ENCODE assay signal across 28 cellular contexts in the genomic region with DNA sequence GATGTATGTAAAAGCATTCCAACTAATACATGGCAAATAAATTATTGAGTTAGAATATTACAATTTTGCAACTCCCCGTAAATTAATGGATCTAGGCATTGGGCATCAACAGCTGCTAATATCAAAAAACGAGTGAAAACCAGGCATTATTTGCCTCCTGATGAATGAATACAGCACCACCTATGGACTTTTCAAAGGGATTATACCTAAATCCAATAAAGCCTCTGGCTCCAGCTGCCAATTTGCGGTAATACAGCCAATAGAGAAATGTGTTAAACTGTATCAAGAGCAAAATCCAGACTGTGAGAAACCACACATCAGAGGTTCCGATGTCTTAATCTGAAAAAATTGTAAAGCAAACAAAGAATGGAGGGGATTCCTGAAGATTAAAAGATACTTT. TPM values are rescaled to one million over a fixed set of nuclear protein-coding genes. Genes with fewer than 3 reads are reported as not detected.
DNase-seq lines count a peak whose midpoint lies in the region; ATAC-seq and TF ChIP-seq lines count a peak whose summit lies in the region.
"Had no signal": no experiment of that assay in that cellular context is flagged by ENCODE, and none has a peak within 500 bp of the region (broad histone marks: within the 10 kb centered on the region; RNA-seq: fewer than 3 reads in every experiment).

No MANE protein-coding gene starts in this region.

- no peaks in the 10 kb centered on the region for H4K20me1 ChIP-seq in HCT116 (ENCODE audit: insufficient read depth)

- no peaks in the 10 kb centered on the region for H3K27me3 Mint-ChIP-seq in endodermal cell (ENCODE audit: insufficient read depth)
- no peaks in the 10 kb centered on the region for H3K27me3 Mint-ChIP-seq in activated T-cell treated with anti-CD3 and anti-CD28 coated beads, Interleukin-2, amount 50 U/mL, for 24 hours
- no peaks in the 10 kb centered on the region for H3K27me3 Mint-ChIP-seq in mesothelial cell of epicardium (ENCODE audit: low read depth)

- H3K4me2 ChIP-seq in HCT116 (ENCODE audit: low read length): no peak overlapping the region
- H3K4me2 ChIP-seq: PC-9 had no signal

- TF ChIP-seq RAD21 in HCT116 (IDR thresholded peaks at IDR 0.05; ENCODE audit: low read depth): peak; percentile 38; the same call in 1 of the 2 replicates

- no peak overlapping the region for H3K9ac ChIP-seq in HCT116 (ENCODE audit: low read length)
- H3K9ac ChIP-seq in endodermal cell (ENCODE audit: extremely low read depth, low read length, poor library complexity, severe bottlenecking): no peak overlapping the region

- H3K27ac Mint-ChIP-seq in endodermal cell (no peak overlapping the region), mesothelial cell of epicardium (no peak overlapping the region)
- H3K27ac Mint-ChIP-seq in activated T-cell treated with anti-CD3 and anti-CD28 coated beads, Interleukin-2, amount 50 U/mL, for 24 hours: no peak overlapping the region
- H3K27ac Mint-ChIP-seq: activated CD8-positive, alpha-beta T cell treated with anti-CD3 and anti-CD28 coated beads, Interleukin-2, amount 10 ng/mL, durations not matched to agents 7 days and 5 days; stimulated activated effector memory CD8-positive, alpha-beta T cell treated with anti-CD3 and anti-CD28 coated beads, Interleukin-12 subunit alpha, Interleukin-12 subunit beta, amount 100 ng/mL, for 72 hours had no signal

- H3K4me1 ChIP-seq in HCT116 (ENCODE audit: control insufficient read depth in 1 of 2, insufficient read depth in 2 of 2, low read length in 2 of 2) (no peaks in the 10 kb centered on the region), Panc1 (ENCODE audit: control insufficient read depth, insufficient read depth, low read length) (no peaks in the 10 kb centered on the region), endodermal cell (ENCODE audit: control insufficient read depth, insufficient read depth, low read length) (no peaks in the 10 kb centered on the region)
- H3K4me1 ChIP-seq: adrenal gland, psoas muscle, vagina had no signal

- TF ChIP-seq POLR2A in HCT116 (IDR thresholded peaks at IDR 0.05; ENCODE audit: borderline replicate concordance, extremely low read depth, insufficient read depth, insufficient read length): no peak

- H3K27me3 ChIP-seq in HCT116 (ENCODE audit: insufficient read depth, low read length) (no peaks in the 10 kb centered on the region), Panc1 (ENCODE audit: control insufficient read depth, insufficient read depth, low read length) (no peaks in the 10 kb centered on the region; the same call in 1 of the 2 replicates), endodermal cell (ENCODE audit: control insufficient read depth, insufficient read depth, low read length, poor library complexity, severe bottlenecking) (no peaks in the 10 kb centered on the region)
- H3K27me3 ChIP-seq: adrenal gland, brain microvascular endothelial cell, vagina had no signal

- RAD21 ChIA-PET in HCT116 (lab: Charles Lee; ENCODE audit: low non-redundant PET in 1 of 2, low total read pairs in 2 of 2, uncharacterized antibody in 2 of 2, unreplicated experiment in 2 of 2): no interaction called here

- 74 to 81% methylated on average over 3 to 4 of the region's 4 CpGs for whole genome bisulfite sequencing in endodermal cell (ENCODE audit: insufficient coverage in 1 of 2, insufficient read length in 1 of 2), 2 experiments

- in situ Hi-C loops in Panc1 (cut with HindIII; ENCODE audit: low pct_unique_long_range_greater_than_20kb, low sequenced_read_pairs): no loop called here

- POLR2A ChIA-PET in HCT116 (lab: Charles Lee) (no interaction called here), Panc1 (lab: Charles Lee) (no interaction called here)

- BruUV-seq in HCT116 (replicated peaks; lab: Mats Ljungman, UMichigan) (no TSS peak), Panc1 (replicated peaks; lab: Mats Ljungman, UMichigan) (no TSS peak)

- no peak overlapping the region for H2AFZ ChIP-seq in HCT116 (ENCODE audit: low read depth, low read length, poor library complexity, severe bottlenecking)
- H2AFZ ChIP-seq: PC-9 had no signal

- H3K79me2 ChIP-seq in HCT116 (ENCODE audit: insufficient read depth, low read length): no peaks in the 10 kb centered on the region

- no peaks in the 10 kb centered on the region for H3K36me3 Mint-ChIP-seq in endodermal cell (ENCODE audit: low read depth)
- H3K36me3 Mint-ChIP-seq in activated T-cell treated with anti-CD3 and anti-CD28 coated beads, Interleukin-2, amount 50 U/mL, for 24 hours (ENCODE audit: low read depth): no peaks in the 10 kb centered on the region
- no peaks in the 10 kb centered on the region for H3K36me3 Mint-ChIP-seq in mesothelial cell of epicardium

- DNase-seq in CD1c-positive myeloid dendritic cell (ENCODE audit: extremely low spot score): peak; percentile 31
- DNase-seq in HCT116 (ENCODE audit: low read depth, low spot score): no peak
- DNase-seq in Panc1 (ENCODE audit: low read depth, low spot score): no peak
- no peak for DNase-seq in endodermal cell
- no peak for DNase-seq in activated T-cell treated with anti-CD3 and anti-CD28 coated beads, Interleukin-2, amount 50 U/mL, for 24 hours
- DNase-seq in mesothelial cell of epicardium (ENCODE audit: low spot score in 2 of 2, unreplicated experiment in 2 of 2): no peak
- DNase-seq: activated CD4-positive, CD25-positive, alpha-beta regulatory T cell treated with anti-CD3 and anti-CD28 coated beads, Interleukin-2, amount 50 U/mL, for 72 hours; activated CD8-positive, alpha-beta T cell treated with anti-CD3 and anti-CD28 coated beads, Interleukin-2, amount 10 ng/mL, durations not matched to agents 7 days and 5 days; adrenal gland; brain microvascular endothelial cell; DMS79; NCI-H1417; NCI-H2107; NCI-H526; PC-9; psoas muscle; small intestine; stimulated activated CD4-positive, alpha-beta T cell treated with anti-CD3 and anti-CD28 coated beads, Interleukin-2, amount 100 ng/mL, for 24 hours; T1000 had no signal

- H3K4me3 ChIP-seq in HCT116 (replicated peaks in 1 of 2; ENCODE audit: low read depth in 1 of 2, low read length in 2 of 2) (no peak overlapping the region), Panc1 (ENCODE audit: low read depth in 2 of 2, low read length in 2 of 2) (no peak overlapping the region), endodermal cell (ENCODE audit: low read length) (no peak overlapping the region)
- H3K4me3 ChIP-seq: adrenal gland, coronary artery, GM12878, PC-9, psoas muscle, vagina had no signal

- no peaks in the 10 kb centered on the region for H3K4me1 Mint-ChIP-seq in endodermal cell
- no peaks in the 10 kb centered on the region for H3K4me1 Mint-ChIP-seq in activated T-cell treated with anti-CD3 and anti-CD28 coated beads, Interleukin-2, amount 50 U/mL, for 24 hours (ENCODE audit: low read depth)
- H3K4me1 Mint-ChIP-seq in mesothelial cell of epicardium: no peaks in the 10 kb centered on the region
- H3K4me1 Mint-ChIP-seq: stimulated activated effector memory CD8-positive, alpha-beta T cell treated with anti-CD3 and anti-CD28 coated beads, Interleukin-12 subunit alpha, Interleukin-12 subunit beta, amount 100 ng/mL, for 72 hours had no signal

- H3K36me3 ChIP-seq in HCT116 (ENCODE audit: control insufficient read depth in 1 of 2, insufficient read depth in 2 of 2, low read length in 2 of 2): no peaks in the 10 kb centered on the region
- H3K36me3 ChIP-seq in Panc1 (ENCODE audit: control insufficient read depth, insufficient read depth, low read length): no peaks in the 10 kb centered on the region
- H3K36me3 ChIP-seq in endodermal cell (ENCODE audit: control insufficient read depth, insufficient read depth, low read length): no peaks in the 10 kb centered on the region
- H3K36me3 ChIP-seq: adrenal gland, brain microvascular endothelial cell, vagina had no signal

- H3K9me3 ChIP-seq in HCT116 (ENCODE audit: control insufficient read depth in 1 of 2, insufficient read depth in 1 of 2, low read depth in 1 of 2, low read length in 2 of 2): no peaks in the 10 kb centered on the region
- no peaks in the 10 kb centered on the region for H3K9me3 ChIP-seq in Panc1 (ENCODE audit: control insufficient read depth, insufficient read depth, low read depth, low read length)
- H3K9me3 ChIP-seq in endodermal cell (ENCODE audit: control insufficient read depth, low read length): no peaks in the 10 kb centered on the region
- H3K9me3 ChIP-seq: psoas muscle, vagina had no signal

- no peaks in the 10 kb centered on the region for H3K9me2 ChIP-seq in HCT116 (ENCODE audit: insufficient read depth)

- no peak for ATAC-seq in HCT116
- ATAC-seq in Panc1: no peak
- ATAC-seq in GM18870 (IDR thresholded peaks at IDR 0.05; ENCODE audit: unreplicated experiment): no peak
- ATAC-seq: activated CD8-positive, alpha-beta T cell treated with anti-CD3 and anti-CD28 coated beads, Interleukin-2, amount 10 ng/mL, durations not matched to agents 7 days and 5 days; GM12878; psoas muscle; stimulated activated effector memory CD8-positive, alpha-beta T cell treated with anti-CD3 and anti-CD28 coated beads, Interleukin-12 subunit alpha, Interleukin-12 subunit beta, amount 100 ng/mL, for 72 hours had no signal

- CTCF ChIA-PET in HCT116 (lab: Charles Lee): interaction anchor here (1.0 kb wide), 1 partner anchor 51 kb away, joined by 3 read pairs; no protein-coding TSS in a partner anchor
- CTCF ChIA-PET in Panc1 (lab: Charles Lee): no interaction called here

- no peak overlapping the region for H3K4me3 Mint-ChIP-seq in endodermal cell
- H3K4me3 Mint-ChIP-seq in activated T-cell treated with anti-CD3 and anti-CD28 coated beads, Interleukin-2, amount 50 U/mL, for 24 hours: no peak overlapping the region
- H3K4me3 Mint-ChIP-seq in mesothelial cell of epicardium: no peak overlapping the region
- H3K4me3 Mint-ChIP-seq: activated CD8-positive, alpha-beta T cell treated with anti-CD3 and anti-CD28 coated beads, Interleukin-2, amount 10 ng/mL, durations not matched to agents 7 days and 5 days; stimulated activated effector memory CD8-positive, alpha-beta T cell treated with anti-CD3 and anti-CD28 coated beads, Interleukin-12 subunit alpha, Interleukin-12 subunit beta, amount 100 ng/mL, for 72 hours had no signal

- no peak overlapping the region for H3K27ac ChIP-seq in HCT116 (ENCODE audit: low read depth, low read length)
- H3K27ac ChIP-seq in Panc1 (ENCODE audit: low read length): no peak overlapping the region
- no peak overlapping the region for H3K27ac ChIP-seq in endodermal cell (ENCODE audit: low read depth, low read length)
- H3K27ac ChIP-seq: adrenal gland, brain microvascular endothelial cell, coronary artery, PC-9, psoas muscle, vagina had no signal

- H3K9me3 Mint-ChIP-seq in endodermal cell: peaks cover under 1% of the 10 kb centered on the region
- H3K9me3 Mint-ChIP-seq in activated T-cell treated with anti-CD3 and anti-CD28 coated beads, Interleukin-2, amount 50 U/mL, for 24 hours: no peaks in the 10 kb centered on the region
- H3K9me3 Mint-ChIP-seq in mesothelial cell of epicardium: peaks cover 9% of the 10 kb centered on the region

- TF ChIP-seq CTCF in HCT116 (IDR thresholded peaks at IDR 0.05 in 2 of 3, conservative IDR thresholded peaks at IDR 0.05 in 1 of 3; ENCODE audit: borderline replicate concordance in 1 of 3, insufficient read depth in 1 of 3, low read depth in 2 of 3, low read length in 2 of 3): 0 out of 6 replicates have a peak, but pooled peaks of 1 of the 3 experiments have one; percentile 15
- TF ChIP-seq CTCF in Panc1 (IDR thresholded peaks at IDR 0.05): peak; percentile 42; the same call in 1 of the 2 replicates
- peak; percentile 13 for TF ChIP-seq CTCF in endodermal cell (conservative IDR thresholded peaks at IDR 0.05)
- TF ChIP-seq CTCF in mesothelial cell of epicardium (IDR thresholded peaks at IDR 0.05; ENCODE audit: unreplicated experiment): no peak

- intact Hi-C loops in HCT116 (cut with micrococcal nuclease) (no loop called here), Panc1 (cut with micrococcal nuclease; ENCODE audit: unreplicated experiment) (no loop called here)

RNA-seq across cellular contexts. Expression of gene A4GNT, which starts 16.3 kb away (rescaled TPM):
- total RNA-seq in HCT116 (2021; ENCODE audit: unreplicated experiment) (not detected), Panc1 (2021; ENCODE audit: unreplicated experiment) (not detected), endodermal cell (not detected), mesothelial cell of epicardium (not detected in 3 replicates)
- 0.09 TPM in 1 of 2 replicates, not detected in the other for polyA plus RNA-seq in HCT116 (2012)
- 0.17 TPM for polyA plus RNA-seq in Panc1 (2012; ENCODE audit: insufficient read length)
- not detected for polyA plus RNA-seq in endodermal cell (2013, experiment 1 of 2)
- not detected for polyA plus RNA-seq in endodermal cell (2013, experiment 2 of 2)
- total RNA-seq: activated CD8-positive, alpha-beta T cell treated with anti-CD3 and anti-CD28 coated beads, Interleukin-2, amount 10 ng/mL, durations not matched to agents 7 days and 5 days; adrenal gland; glomerular endothelial cell; GM12878; kidney epithelial cell; lung microvascular endothelial cell; PC-9; psoas muscle; temporal lobe; vagina had no signal
- polyA plus RNA-seq: adrenal gland, GM12878, psoas muscle, small intestine had no signal

RNA-seq across cellular contexts. Expression of gene DBR1, which starts 26.2 kb away (rescaled TPM):
- total RNA-seq in HCT116 (2021; ENCODE audit: unreplicated experiment) (21.6 TPM), Panc1 (2021; ENCODE audit: unreplicated experiment) (21.8 TPM), endodermal cell (10 to 100 TPM; 17.7 to 22.0 TPM), mesothelial cell of epicardium (19.3 to 21.1 TPM (median 21.0 TPM) in 3 replicates)
- polyA plus RNA-seq in HCT116 (2012): 6.6 and 9.5 TPM in 2 replicates
- polyA plus RNA-seq in Panc1 (2012; ENCODE audit: insufficient read length): 15.6 TPM
- 20.7 TPM for polyA plus RNA-seq in endodermal cell (2013, experiment 1 of 2)
- polyA plus RNA-seq in endodermal cell (2013, experiment 2 of 2): 21.4 TPM

RNA-seq across cellular contexts. Expression of gene DZIP1L, which starts 33.1 kb away (rescaled TPM):
- 9.6 TPM for total RNA-seq in HCT116 (2021; ENCODE audit: unreplicated experiment)
- 3.4 and 4.8 TPM in 2 replicates for polyA plus RNA-seq in HCT116 (2012)
- 11.1 TPM for total RNA-seq in Panc1 (2021; ENCODE audit: unreplicated experiment)
- 5.3 TPM for polyA plus RNA-seq in Panc1 (2012; ENCODE audit: insufficient read length)
- total RNA-seq in endodermal cell: 10 to 100 TPM; 32.0 to 32.5 TPM
- polyA plus RNA-seq in endodermal cell (2013, experiment 1 of 2): 11.8 TPM
- 14.0 TPM for polyA plus RNA-seq in endodermal cell (2013, experiment 2 of 2)
- total RNA-seq in mesothelial cell of epicardium: 24.9 to 26.5 TPM (median 25.1 TPM) in 3 replicates
- total RNA-seq: activated CD8-positive, alpha-beta T cell treated with anti-CD3 and anti-CD28 coated beads, Interleukin-2, amount 10 ng/mL, durations not matched to agents 7 days and 5 days; GM12878 had no signal
- polyA plus RNA-seq: GM12878 had no signal

RNA-seq across cellular contexts. Expression of gene ARMC8, which starts 38.6 kb away (rescaled TPM):
- total RNA-seq in HCT116 (2021; ENCODE audit: unreplicated experiment) (36.2 TPM), Panc1 (2021; ENCODE audit: unreplicated experiment) (56.0 TPM), endodermal cell (10 to 100 TPM; 58.6 to 60.4 TPM), mesothelial cell of epicardium (48.8 to 53.2 TPM (median 50.6 TPM) in 3 replicates)
- 19.0 and 22.5 TPM in 2 replicates for polyA plus RNA-seq in HCT116 (2012)
- polyA plus RNA-seq in Panc1 (2012; ENCODE audit: insufficient read length): 25.9 TPM
- 45.0 TPM for polyA plus RNA-seq in endodermal cell (2013, experiment 1 of 2)
- polyA plus RNA-seq in endodermal cell (2013, experiment 2 of 2): 44.9 TPM
